In the genomic region with DNA sequence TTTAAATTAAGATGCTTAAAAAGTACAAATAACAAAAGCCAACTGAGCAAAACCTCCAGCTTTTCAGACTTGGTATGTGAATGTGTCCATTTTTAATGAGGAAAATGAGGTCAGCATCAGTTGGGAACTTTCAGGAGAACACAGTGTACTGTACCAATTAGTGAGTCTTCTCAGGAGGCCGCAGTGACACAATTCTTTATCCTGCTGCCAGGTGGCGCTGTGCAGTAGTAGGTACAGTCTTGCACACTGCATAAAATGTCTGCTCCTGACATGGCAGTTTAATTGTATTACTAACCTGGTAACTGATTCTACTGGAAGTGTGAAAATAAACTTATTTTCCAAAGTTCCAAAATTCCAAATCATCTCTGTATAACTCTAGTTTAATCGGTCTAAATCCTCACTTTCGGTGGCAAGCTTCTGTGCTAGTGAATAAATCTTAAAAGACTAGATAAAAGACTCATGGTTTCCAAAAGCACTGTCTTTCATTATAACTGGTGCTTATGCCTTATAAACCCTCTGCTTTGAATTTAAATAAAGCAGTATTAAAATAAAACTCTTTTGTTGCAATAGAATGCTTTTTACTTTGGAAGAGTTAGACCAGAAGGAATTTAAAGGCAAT, we compare ENCODE assay signal across 8 cellular contexts.
DNase-seq lines count a peak whose midpoint lies in the region; ATAC-seq and TF ChIP-seq lines count a peak whose summit lies in the region.

No MANE protein-coding gene starts in this region.

- intact Hi-C loops in PC-3 (cut with micrococcal nuclease) (loop anchor here (1.0 to 5.0 kb wide), 3 partner anchors 427 to 1621 kb away; no protein-coding TSS in a partner anchor), tibial artery (cut with DNase I; ENCODE audit: low total_unique reads) (no loop called here)

- POLR2A ChIA-PET in PC-3 (lab: Charles Lee; ENCODE audit: unreplicated experiment), result no interaction called here

- no peaks in the 10 kb centered on the region for H3K9me3 ChIP-seq in PC-3 (ENCODE audit: low read length)
- no peaks in the 10 kb centered on the region for H3K9me3 ChIP-seq in neural progenitor cell (ENCODE audit: low read depth)
- H3K9me3 ChIP-seq in tibial artery, result no peaks in the 10 kb centered on the region

- H3K27ac ChIP-seq in GM23338 (ENCODE audit: low read depth) (no peak overlapping the region), KMS-11 (no peak overlapping the region), PC-3 (ENCODE audit: low read length) (no peak overlapping the region), neural progenitor cell (no peak overlapping the region), tibial artery (no peak overlapping the region)

- no peaks in the 10 kb centered on the region for H3K36me3 Mint-ChIP-seq in GM23338 (ENCODE audit: low read depth)
- H3K36me3 Mint-ChIP-seq in activated T-cell treated with anti-CD3 and anti-CD28 coated beads, Interleukin-2, amount 50 U/mL, for 24 hours (ENCODE audit: low read depth), result no peaks in the 10 kb centered on the region
- H3K36me3 Mint-ChIP-seq in neural progenitor cell, result no peaks in the 10 kb centered on the region

- H3K9me3 Mint-ChIP-seq in GM23338, result no peaks in the 10 kb centered on the region
- H3K9me3 Mint-ChIP-seq in activated T-cell treated with anti-CD3 and anti-CD28 coated beads, Interleukin-2, amount 50 U/mL, for 24 hours, result no peaks in the 10 kb centered on the region
- no peaks in the 10 kb centered on the region for H3K9me3 Mint-ChIP-seq in neural progenitor cell

- CTCF ChIA-PET in PC-3 (lab: Charles Lee), result no interaction called here

- no peaks in the 10 kb centered on the region for H3K9me2 ChIP-seq in GM23338 (ENCODE audit: insufficient read depth)
- no peaks in the 10 kb centered on the region for H3K9me2 ChIP-seq in PC-3 (replicated peaks; ENCODE audit: low read length)

- H3K27me3 ChIP-seq in GM23338 (ENCODE audit: insufficient read depth), result no peaks in the 10 kb centered on the region
- H3K27me3 ChIP-seq in KMS-11 (ENCODE audit: insufficient read depth, low read depth), result no peaks in the 10 kb centered on the region
- peaks cover 8% of the 10 kb centered on the region; the same call in 1 of the 2 replicates for H3K27me3 ChIP-seq in PC-3 (ENCODE audit: low read length)
- H3K27me3 ChIP-seq in neural progenitor cell, result no peaks in the 10 kb centered on the region
- H3K27me3 ChIP-seq in tibial artery, result no peaks in the 10 kb centered on the region

- H3K9ac ChIP-seq in KMS-11 (no peak overlapping the region), PC-3 (ENCODE audit: low read length) (no peak overlapping the region), neural progenitor cell (no peak overlapping the region)

- H3K79me2 ChIP-seq in GM23338 (replicated peaks; ENCODE audit: insufficient read depth) (no peaks in the 10 kb centered on the region), KMS-11 (ENCODE audit: insufficient read depth, low read depth) (no peaks in the 10 kb centered on the region), PC-3 (ENCODE audit: low read length) (no peaks in the 10 kb centered on the region), neural progenitor cell (ENCODE audit: low read depth) (no peaks in the 10 kb centered on the region)

- H3K27me3 Mint-ChIP-seq in GM23338 (ENCODE audit: insufficient read depth, low read depth, poor library complexity), result no peaks in the 10 kb centered on the region
- H3K27me3 Mint-ChIP-seq in activated T-cell treated with anti-CD3 and anti-CD28 coated beads, Interleukin-2, amount 50 U/mL, for 24 hours, result peaks cover 20% of the 10 kb centered on the region
- no peaks in the 10 kb centered on the region for H3K27me3 Mint-ChIP-seq in neural progenitor cell (ENCODE audit: insufficient read depth, low read depth)

- H3K36me3 ChIP-seq in GM23338 (ENCODE audit: insufficient read depth) (no peaks in the 10 kb centered on the region), KMS-11 (ENCODE audit: insufficient read depth) (no peaks in the 10 kb centered on the region), PC-3 (ENCODE audit: low read depth, low read length) (no peaks in the 10 kb centered on the region), neural progenitor cell (no peaks in the 10 kb centered on the region), tibial artery (no peaks in the 10 kb centered on the region)

- H3K27ac Mint-ChIP-seq in GM23338, result peak overlapping the region; percentile 95
- no peak overlapping the region for H3K27ac Mint-ChIP-seq in activated T-cell treated with anti-CD3 and anti-CD28 coated beads, Interleukin-2, amount 50 U/mL, for 24 hours
- H3K27ac Mint-ChIP-seq in neural progenitor cell, result peak overlapping the region; percentile 29

- H3K4me2 ChIP-seq in GM23338 (no peak overlapping the region), KMS-11 (no peak overlapping the region), PC-3 (ENCODE audit: low read length) (no peak overlapping the region), neural progenitor cell (no peak overlapping the region)

- TF ChIP-seq CTCF in GM23338 (conservative IDR thresholded peaks at IDR 0.05; ENCODE audit: low read depth in 2 of 2) (peak; percentile 92 to 93), KMS-11 (conservative IDR thresholded peaks at IDR 0.05; ENCODE audit: low read depth, low read length) (peak; percentile 80), PC-3 (conservative IDR thresholded peaks at IDR 0.05; ENCODE audit: low read depth, low read length) (peak; percentile 80), fibroblast of mammary gland (conservative IDR thresholded peaks at IDR 0.05; ENCODE audit: control insufficient read depth, insufficient read depth, low read depth, low read length) (peak; percentile 85), neural progenitor cell (IDR thresholded peaks at IDR 0.05) (peak; percentile 97), tibial artery (IDR thresholded peaks at IDR 0.05) (peak; percentile 49 to 51)

- ATAC-seq in GM23338 (peak; percentile 94), PC-3 (peak; percentile 84)

- DNase-seq in GDM1 (lab: John Stamatoyannopoulos, UW), result peak; percentile 10
- peak; percentile 85 for DNase-seq in GM23338 (ENCODE audit: low spot score)
- DNase-seq in PC-3, result peak; percentile 68
- peak; percentile 64 for DNase-seq in activated T-cell treated with anti-CD3 and anti-CD28 coated beads, Interleukin-2, amount 50 U/mL, for 24 hours
- peak; percentile 66 for DNase-seq in fibroblast of mammary gland (ENCODE audit: low read depth)
- DNase-seq in neural progenitor cell (ENCODE audit: low spot score), result peak; percentile 88
- peak; percentile 52 to 65 for DNase-seq in tibial artery

- no peak overlapping the region for H2AFZ ChIP-seq in GM23338
- peak overlapping the region; percentile 57 for H2AFZ ChIP-seq in KMS-11 (ENCODE audit: low read depth)
- peak overlapping the region; percentile 65 for H2AFZ ChIP-seq in PC-3 (ENCODE audit: low read length)
- peak overlapping the region; percentile 66 for H2AFZ ChIP-seq in neural progenitor cell (replicated peaks)

- no peaks in the 10 kb centered on the region for H4K20me1 ChIP-seq in GM23338 (replicated peaks; ENCODE audit: insufficient read depth)
- H4K20me1 ChIP-seq in KMS-11 (ENCODE audit: insufficient read depth), result no peaks in the 10 kb centered on the region
- H4K20me1 ChIP-seq in PC-3 (ENCODE audit: low read length), result no peaks in the 10 kb centered on the region
- H4K20me1 ChIP-seq in neural progenitor cell (ENCODE audit: low read depth), result no peaks in the 10 kb centered on the region

- BruUV-seq in PC-3 (replicated peaks; lab: Mats Ljungman, UMichigan), result no TSS peak

- no peaks in the 10 kb centered on the region for H3F3A ChIP-seq in GM23338 (replicated peaks; ENCODE audit: low read depth)
- H3F3A ChIP-seq in PC-3 (ENCODE audit: low read length, unreplicated experiment), result no peaks in the 10 kb centered on the region
- H3F3A ChIP-seq in neural progenitor cell (ENCODE audit: low read depth), result no peaks in the 10 kb centered on the region

- no peak overlapping the region for H3K4me3 ChIP-seq in GM23338
- H3K4me3 ChIP-seq in KMS-11 (IDR thresholded peaks at IDR 0.05; ENCODE audit: insufficient read depth, low read depth, low read length), result no peak overlapping the region
- no peak overlapping the region for H3K4me3 ChIP-seq in PC-3 (ENCODE audit: low read length)
- H3K4me3 ChIP-seq in fibroblast of mammary gland (ENCODE audit: control insufficient read depth, low read depth, low read length), result no peak overlapping the region
- no peak overlapping the region for H3K4me3 ChIP-seq in neural progenitor cell
- H3K4me3 ChIP-seq in tibial artery, result no peak overlapping the region

- H3K4me1 Mint-ChIP-seq in GM23338 (no peaks in the 10 kb centered on the region), neural progenitor cell (peaks cover 5% of the 10 kb centered on the region)
- no peaks in the 10 kb centered on the region for H3K4me1 Mint-ChIP-seq in activated T-cell treated with anti-CD3 and anti-CD28 coated beads, Interleukin-2, amount 50 U/mL, for 24 hours (ENCODE audit: low read depth)

- no peaks in the 10 kb centered on the region for H3K4me1 ChIP-seq in GM23338 (ENCODE audit: insufficient read depth)
- H3K4me1 ChIP-seq in KMS-11 (ENCODE audit: low read depth, poor library complexity, severe bottlenecking), result peaks cover 4% of the 10 kb centered on the region
- no peaks in the 10 kb centered on the region for H3K4me1 ChIP-seq in PC-3 (ENCODE audit: insufficient read depth, low read length)
- peaks cover 2% of the 10 kb centered on the region for H3K4me1 ChIP-seq in neural progenitor cell
- H3K4me1 ChIP-seq in tibial artery, result no peaks in the 10 kb centered on the region

- H3K4me3 Mint-ChIP-seq in GM23338 (no peak overlapping the region), neural progenitor cell (no peak overlapping the region)
- H3K4me3 Mint-ChIP-seq in activated T-cell treated with anti-CD3 and anti-CD28 coated beads, Interleukin-2, amount 50 U/mL, for 24 hours, result no peak overlapping the region

TF ChIP-seq in GM23338, 12 proteins besides CTCF, POLR2A, EP300 and RAD21 (continues in another document):
- no peak for TF ChIP-seq CREB1 (CRISPR knock-in tag; IDR thresholded peaks at IDR 0.05; ENCODE audit: low read depth)
- no peak for TF ChIP-seq ZNF331 (CRISPR knock-in tag; IDR thresholded peaks at IDR 0.05; ENCODE audit: low read depth)
- TF ChIP-seq NANOG (IDR thresholded peaks at IDR 0.05; ENCODE audit: borderline replicate concordance), result no peak
- no peak for TF ChIP-seq STAT1 (IDR thresholded peaks at IDR 0.05; ENCODE audit: unreplicated experiment)

Comparison
In these comparisons a context has a peak if more than half of its experiments do, and no peak if none do; other contexts are left out.
1. DNase-seq: peak in every context shown above with its lines; median percentile 88 in neural progenitor cell; 85 in GM23338; 68 in PC-3; 66 in fibroblast of mammary gland; 64 in activated T-cell treated with anti-CD3 and anti-CD28 coated beads, Interleukin-2, amount 50 U/mL, for 24 hours; 58 in tibial artery; 10 in GDM1.